In the genomic region with DNA sequence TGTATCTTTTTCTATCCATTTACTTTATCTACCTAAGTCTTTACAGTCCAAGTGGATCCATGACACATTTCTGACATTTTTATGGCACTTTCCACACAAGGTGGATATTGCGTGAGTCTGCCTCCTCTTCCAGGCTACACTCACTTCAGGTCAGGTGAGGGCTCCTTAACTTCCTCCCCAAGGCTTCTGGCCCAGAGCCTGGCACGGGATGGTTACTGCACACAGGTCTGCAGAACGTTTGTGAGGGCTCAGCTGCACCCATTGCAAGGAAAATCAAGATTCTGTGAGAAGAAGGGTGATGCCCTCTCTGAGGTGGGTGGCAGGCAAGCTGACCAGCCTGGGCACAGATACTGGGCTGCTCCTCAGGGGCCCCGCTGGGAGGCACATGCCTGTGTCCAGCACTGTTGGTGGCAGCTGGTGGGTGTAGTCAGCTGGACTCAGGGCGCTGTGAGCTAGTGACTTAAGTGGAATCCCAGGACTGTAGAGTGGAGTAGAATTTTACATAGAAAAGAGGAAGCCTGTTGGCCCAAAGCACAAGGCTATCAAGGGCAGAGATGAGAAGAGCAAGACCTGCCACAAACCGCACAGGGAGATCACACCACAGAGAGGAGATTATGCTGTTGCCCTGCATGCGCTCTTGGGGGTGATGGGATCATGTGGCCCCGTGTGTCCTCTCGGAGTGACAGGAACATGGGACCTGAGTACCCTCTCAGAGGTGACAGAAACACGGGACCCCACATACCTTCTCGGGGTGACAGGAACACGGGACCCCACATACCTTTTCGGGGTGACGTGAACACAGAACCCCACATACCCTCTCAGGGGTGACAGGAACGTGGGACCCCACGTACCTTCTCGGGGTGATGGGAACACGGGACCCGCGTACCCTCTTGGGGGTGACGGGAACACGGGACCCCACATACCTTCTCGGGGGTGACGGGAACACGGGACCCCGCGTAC, we compare ENCODE assay signal across 1 cellular context.
TF ChIP-seq lines count a peak whose summit lies in the region.

No MANE protein-coding gene starts in this region.

TF ChIP-seq in GM23338, 12 proteins besides CTCF, POLR2A, EP300 and RAD21 (continued from another document):
- TF ChIP-seq, protein P1, sequence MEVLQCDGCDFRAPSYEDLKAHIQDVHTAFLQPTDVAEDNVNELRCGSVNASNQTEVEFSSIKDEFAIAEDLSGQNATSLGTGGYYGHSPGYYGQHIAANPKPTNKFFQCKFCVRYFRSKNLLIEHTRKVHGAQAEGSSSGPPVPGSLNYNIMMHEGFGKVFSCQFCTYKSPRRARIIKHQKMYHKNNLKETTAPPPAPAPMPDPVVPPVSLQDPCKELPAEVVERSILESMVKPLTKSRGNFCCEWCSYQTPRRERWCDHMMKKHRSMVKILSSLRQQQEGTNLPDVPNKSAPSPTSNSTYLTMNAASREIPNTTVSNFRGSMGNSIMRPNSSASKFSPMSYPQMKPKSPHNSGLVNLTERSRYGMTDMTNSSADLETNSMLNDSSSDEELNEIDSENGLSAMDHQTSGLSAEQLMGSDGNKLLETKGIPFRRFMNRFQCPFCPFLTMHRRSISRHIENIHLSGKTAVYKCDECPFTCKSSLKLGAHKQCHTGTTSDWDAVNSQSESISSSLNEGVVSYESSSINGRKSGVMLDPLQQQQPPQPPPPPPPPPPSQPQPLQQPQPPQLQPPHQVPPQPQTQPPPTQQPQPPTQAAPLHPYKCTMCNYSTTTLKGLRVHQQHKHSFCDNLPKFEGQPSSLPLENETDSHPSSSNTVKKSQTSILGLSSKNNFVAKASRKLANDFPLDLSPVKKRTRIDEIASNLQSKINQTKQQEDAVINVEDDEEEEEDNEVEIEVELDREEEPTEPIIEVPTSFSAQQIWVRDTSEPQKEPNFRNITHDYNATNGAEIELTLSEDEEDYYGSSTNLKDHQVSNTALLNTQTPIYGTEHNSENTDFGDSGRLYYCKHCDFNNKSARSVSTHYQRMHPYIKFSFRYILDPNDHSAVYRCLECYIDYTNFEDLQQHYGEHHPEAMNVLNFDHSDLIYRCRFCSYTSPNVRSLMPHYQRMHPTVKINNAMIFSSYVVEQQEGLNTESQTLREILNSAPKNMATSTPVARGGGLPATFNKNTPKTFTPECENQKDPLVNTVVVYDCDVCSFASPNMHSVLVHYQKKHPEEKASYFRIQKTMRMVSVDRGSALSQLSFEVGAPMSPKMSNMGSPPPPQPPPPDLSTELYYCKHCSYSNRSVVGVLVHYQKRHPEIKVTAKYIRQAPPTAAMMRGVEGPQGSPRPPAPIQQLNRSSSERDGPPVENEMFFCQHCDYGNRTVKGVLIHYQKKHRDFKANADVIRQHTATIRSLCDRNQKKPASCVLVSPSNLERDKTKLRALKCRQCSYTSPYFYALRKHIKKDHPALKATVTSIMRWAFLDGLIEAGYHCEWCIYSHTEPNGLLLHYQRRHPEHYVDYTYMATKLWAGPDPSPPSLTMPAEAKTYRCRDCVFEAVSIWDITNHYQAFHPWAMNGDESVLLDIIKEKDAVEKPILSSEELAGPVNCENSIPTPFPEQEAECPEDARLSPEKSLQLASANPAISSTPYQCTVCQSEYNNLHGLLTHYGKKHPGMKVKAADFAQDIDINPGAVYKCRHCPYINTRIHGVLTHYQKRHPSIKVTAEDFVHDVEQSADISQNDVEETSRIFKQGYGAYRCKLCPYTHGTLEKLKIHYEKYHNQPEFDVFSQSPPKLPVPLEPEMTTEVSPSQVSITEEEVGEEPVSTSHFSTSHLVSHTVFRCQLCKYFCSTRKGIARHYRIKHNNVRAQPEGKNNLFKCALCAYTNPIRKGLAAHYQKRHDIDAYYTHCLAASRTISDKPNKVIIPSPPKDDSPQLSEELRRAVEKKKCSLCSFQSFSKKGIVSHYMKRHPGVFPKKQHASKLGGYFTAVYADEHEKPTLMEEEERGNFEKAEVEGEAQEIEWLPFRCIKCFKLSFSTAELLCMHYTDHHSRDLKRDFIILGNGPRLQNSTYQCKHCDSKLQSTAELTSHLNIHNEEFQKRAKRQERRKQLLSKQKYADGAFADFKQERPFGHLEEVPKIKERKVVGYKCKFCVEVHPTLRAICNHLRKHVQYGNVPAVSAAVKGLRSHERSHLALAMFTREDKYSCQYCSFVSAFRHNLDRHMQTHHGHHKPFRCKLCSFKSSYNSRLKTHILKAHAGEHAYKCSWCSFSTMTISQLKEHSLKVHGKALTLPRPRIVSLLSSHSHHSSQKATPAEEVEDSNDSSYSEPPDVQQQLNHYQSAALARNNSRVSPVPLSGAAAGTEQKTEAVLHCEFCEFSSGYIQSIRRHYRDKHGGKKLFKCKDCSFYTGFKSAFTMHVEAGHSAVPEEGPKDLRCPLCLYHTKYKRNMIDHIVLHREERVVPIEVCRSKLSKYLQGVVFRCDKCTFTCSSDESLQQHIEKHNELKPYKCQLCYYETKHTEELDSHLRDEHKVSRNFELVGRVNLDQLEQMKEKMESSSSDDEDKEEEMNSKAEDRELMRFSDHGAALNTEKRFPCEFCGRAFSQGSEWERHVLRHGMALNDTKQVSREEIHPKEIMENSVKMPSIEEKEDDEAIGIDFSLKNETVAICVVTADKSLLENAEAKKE (CRISPR knock-in tag; IDR thresholded peaks at IDR 0.05) = no peak
- TF ChIP-seq, protein P2, sequence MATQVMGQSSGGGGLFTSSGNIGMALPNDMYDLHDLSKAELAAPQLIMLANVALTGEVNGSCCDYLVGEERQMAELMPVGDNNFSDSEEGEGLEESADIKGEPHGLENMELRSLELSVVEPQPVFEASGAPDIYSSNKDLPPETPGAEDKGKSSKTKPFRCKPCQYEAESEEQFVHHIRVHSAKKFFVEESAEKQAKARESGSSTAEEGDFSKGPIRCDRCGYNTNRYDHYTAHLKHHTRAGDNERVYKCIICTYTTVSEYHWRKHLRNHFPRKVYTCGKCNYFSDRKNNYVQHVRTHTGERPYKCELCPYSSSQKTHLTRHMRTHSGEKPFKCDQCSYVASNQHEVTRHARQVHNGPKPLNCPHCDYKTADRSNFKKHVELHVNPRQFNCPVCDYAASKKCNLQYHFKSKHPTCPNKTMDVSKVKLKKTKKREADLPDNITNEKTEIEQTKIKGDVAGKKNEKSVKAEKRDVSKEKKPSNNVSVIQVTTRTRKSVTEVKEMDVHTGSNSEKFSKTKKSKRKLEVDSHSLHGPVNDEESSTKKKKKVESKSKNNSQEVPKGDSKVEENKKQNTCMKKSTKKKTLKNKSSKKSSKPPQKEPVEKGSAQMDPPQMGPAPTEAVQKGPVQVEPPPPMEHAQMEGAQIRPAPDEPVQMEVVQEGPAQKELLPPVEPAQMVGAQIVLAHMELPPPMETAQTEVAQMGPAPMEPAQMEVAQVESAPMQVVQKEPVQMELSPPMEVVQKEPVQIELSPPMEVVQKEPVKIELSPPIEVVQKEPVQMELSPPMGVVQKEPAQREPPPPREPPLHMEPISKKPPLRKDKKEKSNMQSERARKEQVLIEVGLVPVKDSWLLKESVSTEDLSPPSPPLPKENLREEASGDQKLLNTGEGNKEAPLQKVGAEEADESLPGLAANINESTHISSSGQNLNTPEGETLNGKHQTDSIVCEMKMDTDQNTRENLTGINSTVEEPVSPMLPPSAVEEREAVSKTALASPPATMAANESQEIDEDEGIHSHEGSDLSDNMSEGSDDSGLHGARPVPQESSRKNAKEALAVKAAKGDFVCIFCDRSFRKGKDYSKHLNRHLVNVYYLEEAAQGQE (IDR thresholded peaks at IDR 0.05; ENCODE audit: unreplicated experiment) = no peak
- TF ChIP-seq JUNB (IDR thresholded peaks at IDR 0.05; ENCODE audit: unreplicated experiment) = no peak
- no peak for TF ChIP-seq NANOG (IDR thresholded peaks at IDR 0.05; ENCODE audit: borderline replicate concordance)
- no peak for TF ChIP-seq EZH2phosphoT487 (IDR thresholded peaks at IDR 0.05; ENCODE audit: unreplicated experiment)
- TF ChIP-seq POLR2AphosphoS5 (IDR thresholded peaks at IDR 0.05; ENCODE audit: low read depth) = no peak
- TF ChIP-seq ZNF331 (CRISPR knock-in tag; IDR thresholded peaks at IDR 0.05; ENCODE audit: low read depth) = no peak
- TF ChIP-seq, protein P3, sequence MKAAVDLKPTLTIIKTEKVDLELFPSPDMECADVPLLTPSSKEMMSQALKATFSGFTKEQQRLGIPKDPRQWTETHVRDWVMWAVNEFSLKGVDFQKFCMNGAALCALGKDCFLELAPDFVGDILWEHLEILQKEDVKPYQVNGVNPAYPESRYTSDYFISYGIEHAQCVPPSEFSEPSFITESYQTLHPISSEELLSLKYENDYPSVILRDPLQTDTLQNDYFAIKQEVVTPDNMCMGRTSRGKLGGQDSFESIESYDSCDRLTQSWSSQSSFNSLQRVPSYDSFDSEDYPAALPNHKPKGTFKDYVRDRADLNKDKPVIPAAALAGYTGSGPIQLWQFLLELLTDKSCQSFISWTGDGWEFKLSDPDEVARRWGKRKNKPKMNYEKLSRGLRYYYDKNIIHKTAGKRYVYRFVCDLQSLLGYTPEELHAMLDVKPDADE (IDR thresholded peaks at IDR 0.05) = no peak
TF ChIP-seq in GM23338: peak in this region for 0.
